ENCODE assay signal across 8 cellular contexts in the genomic region with DNA sequence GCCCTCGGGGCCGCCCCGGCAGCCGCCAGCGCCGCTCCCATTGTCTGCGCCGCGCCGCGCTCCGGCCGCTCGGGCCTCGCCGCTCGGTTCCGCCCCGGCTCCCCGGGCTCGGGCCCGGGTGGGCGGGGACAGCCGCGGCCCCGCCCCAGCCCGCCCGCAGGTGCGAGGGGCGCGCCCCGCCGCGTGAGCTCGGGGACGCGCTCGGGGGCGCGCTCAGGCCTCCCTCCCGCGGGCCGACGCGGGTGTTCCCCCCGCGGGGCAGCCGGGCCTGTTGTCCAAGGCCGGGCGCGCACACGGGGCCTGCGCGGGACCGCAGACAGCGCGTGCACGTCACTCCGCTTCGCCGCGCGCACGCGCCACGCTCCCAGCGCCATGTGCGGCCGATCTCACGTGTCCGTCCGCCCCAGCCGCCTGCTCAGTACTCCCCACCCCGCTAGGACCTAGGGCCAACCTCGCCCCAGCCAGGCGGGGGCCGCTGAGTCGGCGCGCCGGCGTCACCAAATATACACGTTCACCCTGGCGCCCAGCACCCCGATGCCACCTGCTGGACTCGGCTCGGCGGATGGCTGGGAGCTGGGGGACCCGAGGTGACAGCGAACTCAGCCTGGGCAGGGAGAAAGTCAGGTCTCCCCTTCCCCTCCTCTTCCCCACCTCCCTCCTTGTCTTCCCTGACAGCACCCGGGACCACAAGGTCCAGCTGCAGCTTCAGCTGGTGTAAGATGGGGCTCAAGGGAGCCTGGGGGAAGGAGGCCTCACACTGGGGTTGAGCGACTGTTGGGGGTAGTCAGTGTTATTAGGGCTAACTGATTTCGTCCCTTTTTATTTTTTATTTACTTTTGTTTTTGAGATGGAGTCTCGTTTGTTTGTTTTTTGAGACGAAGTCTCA. TPM values are rescaled to one million over a fixed set of nuclear protein-coding genes. Genes with fewer than 3 reads are reported as not detected.
DNase-seq lines count a peak whose midpoint lies in the region; ATAC-seq, FAIRE-seq and TF ChIP-seq lines count a peak whose summit lies in the region.

No MANE protein-coding gene starts in this region.

- no peaks in the 10 kb centered on the region for H3K9me3 ChIP-seq in right atrium auricular region
- no peaks in the 10 kb centered on the region for H3K9me3 ChIP-seq in aorta (ENCODE audit: control insufficient read depth, low read length)

- ATAC-seq in HG02623 (IDR thresholded peaks at IDR 0.05; ENCODE audit: unreplicated experiment) (peak; percentile 48), aorta (ENCODE audit: low FRiP score) (peak; percentile 87)

- WGBS in aorta, 2 donors: 3 to 9% methylated on average over 23 to 95 of the region's 95 CpGs

- intact Hi-C loops in aorta (cut with DNase I): loop anchor here (2.0 to 10.0 kb wide), 3 partner anchors 29 to 115 kb away; a partner anchor contains a TSS

- peak in 1 of 2 donors; percentile 47 for TF ChIP-seq CTCF in right atrium auricular region (IDR thresholded peaks at IDR 0.05)

- DNase-seq in GM12892 (ENCODE audit: insufficient read length) (peak; percentile 98), NCI-H1048 (lab: John Stamatoyannopoulos, UW) (peak; percentile 85), T follicular helper cell (ENCODE audit: low read depth) (peak; percentile 62), amniotic stem cell (lab: John Stamatoyannopoulos, UW) (peak; percentile 82), right atrium auricular region (ENCODE audit: low spot score) (peak; percentile 94), pulmonary artery endothelial cell (ENCODE audit: low read depth, low spot score) (peak; percentile 71), aorta (peak; percentile 93 to 96)

- peak; percentile 99 for FAIRE-seq in GM12892 (lab: Jason Lieb, UNC)

- H3K36me3 ChIP-seq in right atrium auricular region: no peaks in the 10 kb centered on the region
- H3K36me3 ChIP-seq in aorta (ENCODE audit: control insufficient read depth in 1 of 2, insufficient read depth in 2 of 2, low read length in 1 of 2): no peaks in the 10 kb centered on the region

- H3K4me1 ChIP-seq in right atrium auricular region: peaks cover 0 to 36% of the 10 kb centered on the region in 2 donors
- H3K4me1 ChIP-seq in aorta (ENCODE audit: control insufficient read depth in 1 of 2, insufficient read depth in 2 of 2, low read length in 2 of 2): no peaks in the 10 kb centered on the region

- H3K27me3 ChIP-seq in right atrium auricular region (no peaks in the 10 kb centered on the region), aorta (ENCODE audit: control insufficient read depth in 1 of 2, insufficient read depth in 2 of 2, low read length in 1 of 2) (no peaks in the 10 kb centered on the region)

- H3K4me3 ChIP-seq in right atrium auricular region (peak overlapping the region; percentile 32 to 69), aorta (ENCODE audit: low read length in 2 of 2) (peak overlapping the region; percentile 46 to 50)

- peak overlapping the region; percentile 84 to 93 for H3K27ac ChIP-seq in right atrium auricular region
- peak overlapping the region in 1 of 2 donors; percentile 4 for H3K27ac ChIP-seq in aorta (ENCODE audit: low read depth in 1 of 2, low read length in 2 of 2)

- peak; percentile 71; the same call in 1 of the 2 replicates for TF ChIP-seq POLR2A in GM12892 (IDR thresholded peaks at IDR 0.05; ENCODE audit: low read depth, low read length)

RNA-seq across cellular contexts. Expression of a gene that starts 14.3 kb away (rescaled TPM):
- polyA plus RNA-seq in GM12892 (2012; ENCODE audit: missing spikeins): 3.5 TPM
- total RNA-seq in right atrium auricular region: 10 to 100 TPM; 15.5 to 16.8 TPM
- total RNA-seq in pulmonary artery endothelial cell: 17.3 and 21.5 TPM in 2 replicates
- total RNA-seq in aorta: 10 to 100 TPM; 12.9 to 28.9 TPM
- polyA plus RNA-seq in aorta: 1 to 10 TPM; 2.8 to 5.5 TPM

RNA-seq across cellular contexts. Expression of a gene that starts 28.3 kb away (rescaled TPM):
- 24.6 TPM for polyA plus RNA-seq in GM12892 (2012; ENCODE audit: missing spikeins)
- total RNA-seq in right atrium auricular region: 10 to 100 TPM; 26.7 to 30.1 TPM
- 30.4 and 34.6 TPM in 2 replicates for total RNA-seq in pulmonary artery endothelial cell
- 10 to 100 TPM; 32.7 to 61.2 TPM for total RNA-seq in aorta
- 10 to 100 TPM; 19.4 to 20.0 TPM for polyA plus RNA-seq in aorta

RNA-seq across cellular contexts. Expression of a gene that starts 59.7 kb away (rescaled TPM):
- polyA plus RNA-seq in GM12892 (2012; ENCODE audit: missing spikeins): not detected
- not detected for total RNA-seq in right atrium auricular region
- not detected in 2 replicates for total RNA-seq in pulmonary artery endothelial cell
- total RNA-seq in aorta: not detected
- not detected for polyA plus RNA-seq in aorta
